In genomic region chr15:44229301-44229700, GRCh38 we compare ENCODE assay signal across 2 cellular contexts. TPM values are rescaled to one million over a fixed set of nuclear protein-coding genes. Genes with fewer than 3 reads are reported as not detected.
"Had no signal": no experiment of that assay in that cellular context is flagged by ENCODE, and none has a peak within 500 bp of the region (broad histone marks: within the 10 kb centered on the region; RNA-seq: fewer than 3 reads in every experiment).

No MANE protein-coding gene starts in this region.

RNA-seq across cellular contexts. Expression of gene FRMD5, which starts 34.2 kb away (rescaled TPM):
- total RNA-seq: activated T-helper 1 cell treated with anti-CD3 and anti-CD28 coated beads, Interleukin-12 subunit alpha, Interleukin-12 subunit beta, Interleukin-2, Interleukin-4 antibody, amounts not matched to agents 30 ng/mL and 10 ng/mL and 1 ng/mL, durations not matched to agents 14 hours and 24 hours and 36 hours; ascending aorta had no signal
